Comparison of ENCODE assay signal across 1 cellular context in genomic region chr22:26383968-26384576, GRCh38.
TF ChIP-seq lines count a peak whose summit lies in the region.

No MANE protein-coding gene starts in this region.

TF ChIP-seq in GM23338, 12 proteins besides CTCF, POLR2A, EP300 and RAD21 (continued from another document):
- no peak for TF ChIP-seq ZNF462 (CRISPR knock-in tag; IDR thresholded peaks at IDR 0.05)
- TF ChIP-seq JUNB (IDR thresholded peaks at IDR 0.05; ENCODE audit: unreplicated experiment), result no peak
- TF ChIP-seq CREB1 (CRISPR knock-in tag; IDR thresholded peaks at IDR 0.05; ENCODE audit: low read depth), result no peak
- TF ChIP-seq ZNF114 (CRISPR knock-in tag; IDR thresholded peaks at IDR 0.05), result no peak
- no peak for TF ChIP-seq STAT1 (IDR thresholded peaks at IDR 0.05; ENCODE audit: unreplicated experiment)
- no peak for TF ChIP-seq ZNF331 (CRISPR knock-in tag; IDR thresholded peaks at IDR 0.05; ENCODE audit: low read depth)
- no peak for TF ChIP-seq ETS1 (IDR thresholded peaks at IDR 0.05)
- TF ChIP-seq REST (IDR thresholded peaks at IDR 0.05; ENCODE audit: unreplicated experiment), result no peak
